In the genomic region with DNA sequence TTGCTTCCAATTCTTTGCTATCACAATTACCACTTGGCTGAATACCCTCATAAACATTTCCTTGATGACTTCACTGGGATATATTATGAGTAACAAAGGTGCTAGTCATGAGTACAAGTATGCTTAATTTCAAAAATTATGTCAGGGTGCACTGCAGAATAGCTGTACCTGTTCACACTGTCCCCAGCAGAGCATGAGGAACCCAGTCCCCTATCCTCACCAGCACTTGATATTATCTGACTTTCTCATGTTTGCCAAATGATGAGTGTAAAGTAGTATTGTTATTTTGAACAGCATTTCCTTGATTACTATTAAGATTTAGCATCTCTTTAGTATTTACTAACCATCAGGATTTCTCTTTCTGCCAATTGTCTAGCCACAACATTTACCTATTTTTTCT, we compare ENCODE assay signal across 10 cellular contexts. TPM values are rescaled to one million over a fixed set of nuclear protein-coding genes. Genes with fewer than 3 reads are reported as not detected.
"Had no signal": no experiment of that assay in that cellular context is flagged by ENCODE, and none has a peak within 500 bp of the region (broad histone marks: within the 10 kb centered on the region; RNA-seq: fewer than 3 reads in every experiment).

No MANE protein-coding gene starts in this region.

- H3K4me2 ChIP-seq: GM23338 had no signal

- H3K4me1 Mint-ChIP-seq: GM23338 had no signal

- H3K4me3 Mint-ChIP-seq: GM23338, IgD-negative memory B cell had no signal

- ATAC-seq: GM23338, HCT116, HepG2 had no signal

- H3K36me3 ChIP-seq: HAP-1 had no signal

- H3K27ac Mint-ChIP-seq: GM23338, IgD-negative memory B cell had no signal

- H2AFZ ChIP-seq: GM23338 had no signal

- DNase-seq: H7, KG1 had no signal

- H3K27ac ChIP-seq: HL-60 had no signal

- H3K4me1 ChIP-seq: HAP-1 had no signal

- FAIRE-seq: H1, HepG2 had no signal

- H3K9me3 ChIP-seq: HAP-1 had no signal

- H3K27me3 Mint-ChIP-seq: IgD-negative memory B cell had no signal

- H3K4me3 ChIP-seq: GM23338, HAP-1 had no signal

RNA-seq across cellular contexts. Expression of gene TNFSF4, which starts 33.5 kb away (rescaled TPM):
- total RNA-seq: HT1080 had no signal
